14 cellular contexts compared by ENCODE assay signal in the genomic region with DNA sequence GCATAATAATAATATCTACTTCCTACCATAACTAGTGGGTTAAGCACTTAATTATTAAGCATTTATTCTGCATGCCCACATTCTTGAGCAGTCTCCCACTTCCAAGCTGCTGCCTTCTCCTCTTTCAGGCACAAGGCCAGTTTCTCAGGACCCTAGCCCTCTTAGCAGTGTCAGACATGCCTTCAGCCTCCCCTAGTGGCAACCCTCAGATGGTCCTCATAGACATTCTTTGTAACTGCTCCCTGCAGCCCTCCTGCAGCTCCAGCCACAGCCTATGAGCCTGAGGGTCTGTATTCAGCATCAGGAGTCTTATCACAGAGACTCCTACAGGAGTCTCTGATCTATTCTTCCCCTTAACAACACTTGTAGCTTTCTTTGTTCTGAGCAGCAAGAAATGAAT. TPM values are rescaled to one million over a fixed set of nuclear protein-coding genes. Genes with fewer than 3 reads are reported as not detected.
DNase-seq lines count a peak whose midpoint lies in the region; ATAC-seq and TF ChIP-seq lines count a peak whose summit lies in the region.
"Had no signal": no experiment of that assay in that cellular context is flagged by ENCODE, and none has a peak within 500 bp of the region (broad histone marks: within the 10 kb centered on the region; RNA-seq: fewer than 3 reads in every experiment).

No MANE protein-coding gene starts in this region.

- H3K4me1 ChIP-seq in SJCRH30 (peaks cover 31% of the 10 kb centered on the region), hepatocyte (ENCODE audit: insufficient read depth) (peaks cover 7% of the 10 kb centered on the region)

- no peaks in the 10 kb centered on the region for H3K79me2 ChIP-seq in hepatocyte

- H3K27me3 ChIP-seq in SJCRH30 (no peaks in the 10 kb centered on the region), hepatocyte (peaks cover 11% of the 10 kb centered on the region)
- H3K27me3 ChIP-seq: gastroesophageal sphincter had no signal

- no peak overlapping the region for H3K4me3 Mint-ChIP-seq in activated T-helper 17 cell treated with anti-CD3 and anti-CD28 coated beads, Interleukin-2, amount 50 U/mL, for 72 hours
- H3K4me3 Mint-ChIP-seq: activated naive CD4-positive, alpha-beta T cell treated with anti-CD3 and anti-CD28 coated beads, Interleukin-2, amount 50 U/mL, for 24 hours; dendritic cell treated with granulocyte-macrophage colony-stimulating factor and Interleukin-4, amounts not matched to agents 40 ng/mL and 50 ng/mL, for 4 days had no signal

- TF ChIP-seq CTCF in 22Rv1 (IDR thresholded peaks at IDR 0.05) = 0 out of 2 replicates have a peak, but pooled peaks have one; percentile 13
- TF ChIP-seq CTCF in GM12865 (IDR thresholded peaks at IDR 0.05; ENCODE audit: insufficient read depth, low read depth, low read length, missing control alignments) = peak; percentile 3
- TF ChIP-seq CTCF in hepatocyte (IDR thresholded peaks at IDR 0.05; ENCODE audit: poor library complexity) = peak; percentile 28

- no peak for ATAC-seq in GM18498 (IDR thresholded peaks at IDR 0.05; ENCODE audit: unreplicated experiment)
- ATAC-seq in activated T-helper 17 cell treated with anti-CD3 and anti-CD28 coated beads, Interleukin-2, amount 50 U/mL, for 72 hours (replicated peaks) = no peak
- ATAC-seq: gastroesophageal sphincter, left ventricle myocardium superior had no signal

- no peak overlapping the region for H3K27ac Mint-ChIP-seq in activated T-helper 17 cell treated with anti-CD3 and anti-CD28 coated beads, Interleukin-2, amount 50 U/mL, for 72 hours
- H3K27ac Mint-ChIP-seq: activated naive CD4-positive, alpha-beta T cell treated with anti-CD3 and anti-CD28 coated beads, Interleukin-2, amount 50 U/mL, for 24 hours; dendritic cell treated with granulocyte-macrophage colony-stimulating factor and Interleukin-4, amounts not matched to agents 40 ng/mL and 50 ng/mL, for 4 days had no signal

- DNase-seq in GM12865 (ENCODE audit: low read depth) (no peak), SJCRH30 (peak; percentile 66 to 78), hepatocyte (ENCODE audit: low spot score) (no peak), RKO (ENCODE audit: low spot score) (no peak), HK-2 (ENCODE audit: unreplicated experiment) (no peak)
- DNase-seq: C1 segment of cervical spinal cord, left ventricle myocardium superior, NCI-H1694 treated with DMSO at 0.1 percent for 48 hours had no signal

- H3K4me2 ChIP-seq in hepatocyte = no peak overlapping the region

- H3K36me3 ChIP-seq in SJCRH30 (no peaks in the 10 kb centered on the region), hepatocyte (replicated peaks; ENCODE audit: insufficient read depth, low read depth) (no peaks in the 10 kb centered on the region)
- H3K36me3 ChIP-seq: gastroesophageal sphincter had no signal

- H3K27ac ChIP-seq in 22Rv1 (no peak overlapping the region), SJCRH30 (peak overlapping the region; percentile 44; the same call in 1 of the 2 replicates), hepatocyte (no peak overlapping the region)
- H3K27ac ChIP-seq: gastroesophageal sphincter had no signal

- H3K4me3 ChIP-seq in GM12865 (ENCODE audit: low read depth, low read length) = no peak overlapping the region
- H3K4me3 ChIP-seq in SJCRH30 = no peak overlapping the region
- no peak overlapping the region for H3K4me3 ChIP-seq in hepatocyte
- H3K4me3 ChIP-seq: gastroesophageal sphincter had no signal

- H3K9me3 ChIP-seq in SJCRH30 (replicated peaks) = no peaks in the 10 kb centered on the region
- no peaks in the 10 kb centered on the region for H3K9me3 ChIP-seq in hepatocyte (ENCODE audit: low read depth)
- H3K9me3 ChIP-seq: gastroesophageal sphincter had no signal

- H3K9me3 Mint-ChIP-seq in activated T-helper 17 cell treated with anti-CD3 and anti-CD28 coated beads, Interleukin-2, amount 50 U/mL, for 72 hours = no peaks in the 10 kb centered on the region
- H3K9me3 Mint-ChIP-seq: activated naive CD4-positive, alpha-beta T cell treated with anti-CD3 and anti-CD28 coated beads, Interleukin-2, amount 50 U/mL, for 24 hours; dendritic cell treated with granulocyte-macrophage colony-stimulating factor and Interleukin-4, amounts not matched to agents 40 ng/mL and 50 ng/mL, for 4 days had no signal

- peaks cover 25% of the 10 kb centered on the region for H3K27me3 Mint-ChIP-seq in activated T-helper 17 cell treated with anti-CD3 and anti-CD28 coated beads, Interleukin-2, amount 50 U/mL, for 72 hours
- H3K27me3 Mint-ChIP-seq: activated naive CD4-positive, alpha-beta T cell treated with anti-CD3 and anti-CD28 coated beads, Interleukin-2, amount 50 U/mL, for 24 hours had no signal

- H3K9me2 ChIP-seq in hepatocyte (replicated peaks; ENCODE audit: insufficient read depth) = no peaks in the 10 kb centered on the region

- no peaks in the 10 kb centered on the region for H3K36me3 Mint-ChIP-seq in activated T-helper 17 cell treated with anti-CD3 and anti-CD28 coated beads, Interleukin-2, amount 50 U/mL, for 72 hours (ENCODE audit: low read depth)
- H3K36me3 Mint-ChIP-seq: activated naive CD4-positive, alpha-beta T cell treated with anti-CD3 and anti-CD28 coated beads, Interleukin-2, amount 50 U/mL, for 24 hours had no signal

- peaks cover 17% of the 10 kb centered on the region for H3K4me1 Mint-ChIP-seq in activated T-helper 17 cell treated with anti-CD3 and anti-CD28 coated beads, Interleukin-2, amount 50 U/mL, for 72 hours

- H2AFZ ChIP-seq in hepatocyte = no peak overlapping the region

- no peaks in the 10 kb centered on the region for H4K20me1 ChIP-seq in hepatocyte (ENCODE audit: insufficient read depth, poor library complexity, severe bottlenecking)

RNA-seq across cellular contexts. Expression of a gene that starts 3.8 kb away (rescaled TPM):
- total RNA-seq in SJCRH30 (2014; rRNA removed; shearing (Covaris generic)) = not detected in 2 replicates
- not detected in 2 replicates for total RNA-seq in hepatocyte
- not detected in 2 replicates for polyA plus RNA-seq in hepatocyte
- total RNA-seq in activated T-helper 17 cell treated with anti-CD3 and anti-CD28 coated beads, Interleukin-2, amount 50 U/mL, for 72 hours = 10 to 100 TPM; 10.2 to 29.3 TPM
- total RNA-seq: gastroesophageal sphincter, left ventricle myocardium superior had no signal

RNA-seq across cellular contexts. Expression of a gene that starts 57.3 kb away (rescaled TPM):
- not detected in 2 replicates for total RNA-seq in SJCRH30 (2014; rRNA removed; shearing (Covaris generic))
- total RNA-seq in hepatocyte = 1.0 and 7.0 TPM in 2 replicates
- 0.79 and 2.0 TPM in 2 replicates for polyA plus RNA-seq in hepatocyte
- total RNA-seq in activated T-helper 17 cell treated with anti-CD3 and anti-CD28 coated beads, Interleukin-2, amount 50 U/mL, for 72 hours = not detected

Comparison
In these comparisons a context has a peak if more than half of its experiments do, and no peak if none do; other contexts are left out.
1. DNase-seq: peak in SJCRH30 (2 of 2); none in GM12865 (single experiment), hepatocyte (single experiment), RKO (single experiment) and HK-2 (single experiment).
2. RNA of a gene that starts 3.8 kb away (total RNA-seq): 10.2 to 29.3 TPM in activated T-helper 17 cell treated with anti-CD3 and anti-CD28 coated beads, Interleukin-2, amount 50 U/mL, for 72 hours; not detected in SJCRH30 and not detected in hepatocyte; every median in the first group is over 10 times any median in the second.
3. Peak in every context shown above with its lines, with median percentiles within 50 percentile points of each other: CTCF ChIP-seq.